ENCODE assay signal across 27 cellular contexts in the genomic region with DNA sequence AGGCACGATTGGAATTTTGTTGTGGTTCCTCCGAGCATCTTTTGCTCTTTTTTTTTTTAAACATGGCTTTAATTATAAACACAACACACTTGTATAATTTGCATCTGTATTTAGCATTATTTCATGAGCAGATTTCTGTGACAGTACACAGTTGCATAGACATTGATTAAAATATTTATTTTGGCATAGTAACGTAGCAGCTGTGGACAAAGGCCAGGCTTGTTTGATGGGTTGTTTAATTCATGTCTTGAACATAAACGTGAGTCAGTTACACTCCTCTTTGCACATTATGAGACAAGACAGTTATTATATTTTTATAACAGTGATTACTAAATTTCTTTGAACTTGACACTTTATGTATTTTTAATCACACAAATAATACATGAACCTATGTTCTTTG.
A peak's percentile ranks its signal among the peaks of the same experiment; 100 is the strongest.
DNase-seq lines count a peak whose midpoint lies in the region; ATAC-seq, FAIRE-seq and TF ChIP-seq lines count a peak whose summit lies in the region.
"Had no signal": no experiment of that assay in that cellular context is flagged by ENCODE, and none has a peak within 500 bp of the region (broad histone marks: within the 10 kb centered on the region; RNA-seq: fewer than 3 reads in every experiment).

No MANE protein-coding gene starts in this region.

- H3K4me1 ChIP-seq in liver (ENCODE audit: control insufficient read depth in 4 of 4, insufficient read depth in 4 of 4, low read length in 3 of 4) (peaks cover 0 to 16% (median 10%) of the 10 kb centered on the region in 4 donors), HepG2 (ENCODE audit: insufficient read depth, low read length) (no peaks in the 10 kb centered on the region), pancreas (peaks cover 0 to 14% (median 8%) of the 10 kb centered on the region in 3 donors)
- H3K4me1 ChIP-seq: A549, SJSA1 had no signal

- TF ChIP-seq RAD21 in liver (IDR thresholded peaks at IDR 0.05) (no peak), HepG2 (CRISPR knock-in tag; IDR thresholded peaks at IDR 0.05) (no peak)

- TF ChIP-seq EP300 in HepG2 (IDR thresholded peaks at IDR 0.05; ENCODE audit: low read depth in 2 of 2, low read length in 2 of 2) (no peak), HepG2 (CRISPR knock-in tag; IDR thresholded peaks at IDR 0.05; ENCODE audit: borderline replicate concordance) (no peak)

- TF ChIP-seq CTCF in liver (IDR thresholded peaks at IDR 0.05; ENCODE audit: low read depth, low read length, missing input control) (no peak), HepG2 (CRISPR knock-in tag; IDR thresholded peaks at IDR 0.05) (no peak), VCaP (conservative IDR thresholded peaks at IDR 0.05) (no peak), pancreas (IDR thresholded peaks at IDR 0.05) (no peak)

- in situ Hi-C loops in HepG2 (cut with HindIII; ENCODE audit: extremely low pct_ligation_motif_present, low pct_unique_long_range_greater_than_20kb), result no loop called here

- DNase-seq in HepG2 (ENCODE audit: low spot score) (no peak), NCI-H526 treated with DMSO at 0.1 percent for 48 hours (lab: John Stamatoyannopoulos, UW) (peak; percentile 18), pancreas (no peak), urothelium cell line (ENCODE audit: low spot score) (no peak), AG08396 (ENCODE audit: low spot score) (no peak)
- DNase-seq: CD8-positive, alpha-beta memory T cell; DMS 273 treated with DMSO at 0.1 percent for 48 hours; DMS79 treated with DMSO at 0.1 percent for 48 hours; GF-D8; GM23248; H7; Kasumi-1; NCI-H1436; NCI-H187; NCI-H510A; NCI-H82; Right ventricle myocardium superior; RPMI8226; T-helper 1 cell had no signal

- 40% methylated on average over 4 of the region's 4 CpGs for WGBS in liver
- WGBS in HepG2 (ENCODE audit: low lambda C conversion rate), result 3% methylated on average over 4 of the region's 4 CpGs
- 17 to 26% methylated on average over 4 of the region's 4 CpGs for WGBS in pancreas, 2 donors

- H3K4me3 ChIP-seq in liver (ENCODE audit: low read depth in 1 of 3, low read length in 3 of 3), result no peak overlapping the region
- no peak overlapping the region for H3K4me3 ChIP-seq in HepG2 (replicated peaks in 1 of 3; ENCODE audit: insufficient read depth in 1 of 3, low read depth in 2 of 3, low read length in 3 of 3)
- no peak overlapping the region for H3K4me3 ChIP-seq in pancreas
- H3K4me3 ChIP-seq: A549, GM23248, K562, SJSA1 had no signal

- TF ChIP-seq POLR2A in HepG2 (IDR thresholded peaks at IDR 0.05; ENCODE audit: insufficient read depth in 1 of 2, low read depth in 2 of 2, low read length in 2 of 2), result no peak

- H2AFZ ChIP-seq in HepG2 (ENCODE audit: low read length), result no peak overlapping the region
- H2AFZ ChIP-seq: GM23248 had no signal

- H3K9me3 ChIP-seq in liver (ENCODE audit: control insufficient read depth in 4 of 4, low read length in 3 of 4), result no peaks in the 10 kb centered on the region
- no peaks in the 10 kb centered on the region for H3K9me3 ChIP-seq in HepG2 (ENCODE audit: low read length)
- H3K9me3 ChIP-seq in pancreas, result no peaks in the 10 kb centered on the region
- H3K9me3 ChIP-seq: A549, SJSA1 had no signal

- H3K27me3 ChIP-seq in liver (ENCODE audit: control insufficient read depth in 4 of 4, insufficient read depth in 4 of 4, low read length in 3 of 4) (no peaks in the 10 kb centered on the region), HepG2 (ENCODE audit: control insufficient read depth in 1 of 2, insufficient read depth in 2 of 2, low read length in 2 of 2) (no peaks in the 10 kb centered on the region), pancreas (no peaks in the 10 kb centered on the region)
- H3K27me3 ChIP-seq: SJSA1 had no signal

- no peaks in the 10 kb centered on the region for H3K79me2 ChIP-seq in HepG2 (ENCODE audit: insufficient read depth, low read length)

- no TSS peak for BruUV-seq in HepG2 (replicated peaks; lab: Mats Ljungman, UMichigan)

- no peaks in the 10 kb centered on the region for H4K20me1 ChIP-seq in HepG2 (ENCODE audit: insufficient read depth, low read length)

- H3K9ac ChIP-seq in liver (ENCODE audit: low read depth in 1 of 2, low read length in 2 of 2) (no peak overlapping the region), HepG2 (ENCODE audit: insufficient read depth, low read depth, low read length) (no peak overlapping the region)
- H3K9ac ChIP-seq: GM23248 had no signal

- ATAC-seq in HepG2 (no peak), pancreas (peak; percentile 43 to 71 (median 56)), GM21576 (IDR thresholded peaks at IDR 0.05; ENCODE audit: unreplicated experiment) (no peak)
- ATAC-seq: A549, K562 had no signal

- FAIRE-seq in HepG2 (lab: Jason Lieb, UNC) (no peak), pancreas (lab: Jason Lieb, UNC) (peak; percentile 5), urothelium cell line (lab: Jason Lieb, UNC) (no peak)
- FAIRE-seq: A549, GM12891, K562 had no signal

- H3K36me3 ChIP-seq in liver (ENCODE audit: control insufficient read depth in 4 of 4, insufficient read depth in 3 of 4, low read depth in 1 of 4, low read length in 3 of 4) (no peaks in the 10 kb centered on the region), HepG2 (replicated peaks in 1 of 2; ENCODE audit: control insufficient read depth in 1 of 2, insufficient read depth in 2 of 2, low read length in 2 of 2) (no peaks in the 10 kb centered on the region), pancreas (no peaks in the 10 kb centered on the region)
- H3K36me3 ChIP-seq: SJSA1 had no signal

- H3K4me2 ChIP-seq in HepG2 (ENCODE audit: low read depth, low read length), result no peak overlapping the region
- H3K4me2 ChIP-seq: A549 had no signal

- intact Hi-C loops in HepG2 (cut with micrococcal nuclease; ENCODE audit: unreplicated experiment) (no loop called here), pancreas (cut with DNase I) (no loop called here)

- CTCF ChIA-PET in HepG2 (lab: Yijun Ruan, JAX; ENCODE audit: low intra/inter-chr PET ratio, low total read pairs), result no interaction called here

- POLR2A ChIA-PET in HepG2 (lab: Yijun Ruan, JAX), result no interaction called here

- no peak overlapping the region for H3K27ac ChIP-seq in liver (ENCODE audit: low read depth in 1 of 2, low read length in 2 of 2)
- H3K27ac ChIP-seq in HepG2 (ENCODE audit: extremely low read length, insufficient read depth, low read length), result no peak overlapping the region
- peak overlapping the region; percentile 36; the same call in 1 of the 2 replicates for H3K27ac ChIP-seq in VCaP
- no peak overlapping the region for H3K27ac ChIP-seq in pancreas
- H3K27ac ChIP-seq: A549, C4-2B, GM23248, SJSA1 had no signal

TF ChIP-seq in liver, 16 proteins besides CTCF, POLR2A, EP300 and RAD21 (continues in another document):
- TF ChIP-seq JUND (IDR thresholded peaks at IDR 0.05) (no peak), TAF1 (conservative IDR thresholded peaks at IDR 0.05) (no peak), FOXA2 (IDR thresholded peaks at IDR 0.05) (peak; percentile 11), GABPA (IDR thresholded peaks at IDR 0.05 in 1 of 2, conservative IDR thresholded peaks at IDR 0.05 in 1 of 2) (no peak), RXRA (IDR thresholded peaks at IDR 0.05) (no peak)
- TF ChIP-seq, protein P1, sequence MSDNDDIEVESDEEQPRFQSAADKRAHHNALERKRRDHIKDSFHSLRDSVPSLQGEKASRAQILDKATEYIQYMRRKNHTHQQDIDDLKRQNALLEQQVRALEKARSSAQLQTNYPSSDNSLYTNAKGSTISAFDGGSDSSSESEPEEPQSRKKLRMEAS (IDR thresholded peaks at IDR 0.05), result no peak

TF ChIP-seq in HepG2, 621 proteins besides CTCF, POLR2A, EP300 and RAD21 (continues in another document):
- no peak for TF ChIP-seq ZNF274 (CRISPR knock-in tag; IDR thresholded peaks at IDR 0.05)
- no peak for TF ChIP-seq BCL6 (CRISPR knock-in tag; IDR thresholded peaks at IDR 0.05)
- no peak for TF ChIP-seq THYN1 (CRISPR knock-in tag; IDR thresholded peaks at IDR 0.05; ENCODE audit: borderline replicate concordance, low read depth)
- no peak for TF ChIP-seq AKAP8 (CRISPR knock-in tag; IDR thresholded peaks at IDR 0.05)
- TF ChIP-seq POLR2AphosphoS5 (IDR thresholded peaks at IDR 0.05; ENCODE audit: low read depth, low read length), result no peak
- no peak for TF ChIP-seq SNAI1 (CRISPR knock-in tag; IDR thresholded peaks at IDR 0.05; ENCODE audit: borderline replicate concordance)
- TF ChIP-seq ZNF253 (CRISPR knock-in tag; IDR thresholded peaks at IDR 0.05; ENCODE audit: borderline replicate concordance), result no peak
- TF ChIP-seq, protein P2, sequence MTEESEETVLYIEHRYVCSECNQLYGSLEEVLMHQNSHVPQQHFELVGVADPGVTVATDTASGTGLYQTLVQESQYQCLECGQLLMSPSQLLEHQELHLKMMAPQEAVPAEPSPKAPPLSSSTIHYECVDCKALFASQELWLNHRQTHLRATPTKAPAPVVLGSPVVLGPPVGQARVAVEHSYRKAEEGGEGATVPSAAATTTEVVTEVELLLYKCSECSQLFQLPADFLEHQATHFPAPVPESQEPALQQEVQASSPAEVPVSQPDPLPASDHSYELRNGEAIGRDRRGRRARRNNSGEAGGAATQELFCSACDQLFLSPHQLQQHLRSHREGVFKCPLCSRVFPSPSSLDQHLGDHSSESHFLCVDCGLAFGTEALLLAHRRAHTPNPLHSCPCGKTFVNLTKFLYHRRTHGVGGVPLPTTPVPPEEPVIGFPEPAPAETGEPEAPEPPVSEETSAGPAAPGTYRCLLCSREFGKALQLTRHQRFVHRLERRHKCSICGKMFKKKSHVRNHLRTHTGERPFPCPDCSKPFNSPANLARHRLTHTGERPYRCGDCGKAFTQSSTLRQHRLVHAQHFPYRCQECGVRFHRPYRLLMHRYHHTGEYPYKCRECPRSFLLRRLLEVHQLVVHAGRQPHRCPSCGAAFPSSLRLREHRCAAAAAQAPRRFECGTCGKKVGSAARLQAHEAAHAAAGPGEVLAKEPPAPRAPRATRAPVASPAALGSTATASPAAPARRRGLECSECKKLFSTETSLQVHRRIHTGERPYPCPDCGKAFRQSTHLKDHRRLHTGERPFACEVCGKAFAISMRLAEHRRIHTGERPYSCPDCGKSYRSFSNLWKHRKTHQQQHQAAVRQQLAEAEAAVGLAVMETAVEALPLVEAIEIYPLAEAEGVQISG (CRISPR knock-in tag; IDR thresholded peaks at IDR 0.05), result no peak
- TF ChIP-seq KDM3A (CRISPR knock-in tag; IDR thresholded peaks at IDR 0.05; ENCODE audit: low read depth), result no peak
- no peak for TF ChIP-seq HOXA5 (CRISPR knock-in tag; IDR thresholded peaks at IDR 0.05)
- TF ChIP-seq, protein P3, sequence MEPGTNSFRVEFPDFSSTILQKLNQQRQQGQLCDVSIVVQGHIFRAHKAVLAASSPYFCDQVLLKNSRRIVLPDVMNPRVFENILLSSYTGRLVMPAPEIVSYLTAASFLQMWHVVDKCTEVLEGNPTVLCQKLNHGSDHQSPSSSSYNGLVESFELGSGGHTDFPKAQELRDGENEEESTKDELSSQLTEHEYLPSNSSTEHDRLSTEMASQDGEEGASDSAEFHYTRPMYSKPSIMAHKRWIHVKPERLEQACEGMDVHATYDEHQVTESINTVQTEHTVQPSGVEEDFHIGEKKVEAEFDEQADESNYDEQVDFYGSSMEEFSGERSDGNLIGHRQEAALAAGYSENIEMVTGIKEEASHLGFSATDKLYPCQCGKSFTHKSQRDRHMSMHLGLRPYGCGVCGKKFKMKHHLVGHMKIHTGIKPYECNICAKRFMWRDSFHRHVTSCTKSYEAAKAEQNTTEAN (CRISPR knock-in tag; conservative IDR thresholded peaks at IDR 0.05), result no peak
- no peak for TF ChIP-seq PAX8 (CRISPR knock-in tag; IDR thresholded peaks at IDR 0.05; ENCODE audit: borderline replicate concordance)

Comparison
In these comparisons a context has a peak if more than half of its experiments do, and no peak if none do; other contexts are left out.
1. ATAC-seq: peak in pancreas (4 of 4); none in HepG2 (single experiment) and GM21576 (single experiment).